In the genomic region with DNA sequence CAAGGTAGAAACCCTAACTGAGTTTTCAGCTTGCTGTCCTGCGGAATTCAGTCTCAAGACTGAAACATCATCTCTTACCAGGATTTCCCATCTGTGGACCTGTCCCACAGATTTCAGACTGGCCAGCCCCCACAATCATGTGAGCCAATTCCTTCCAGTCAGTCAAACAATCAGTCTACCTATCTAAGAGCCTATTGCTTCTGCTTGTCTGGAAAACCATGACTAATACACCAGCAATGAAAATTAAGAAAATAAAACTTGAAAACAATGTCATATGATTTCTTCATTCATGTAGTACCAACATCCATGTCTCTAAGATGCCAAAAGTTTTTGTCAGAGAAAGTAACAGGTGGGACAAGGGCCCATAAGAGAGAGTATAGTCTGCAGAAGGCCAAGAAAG, we compare ENCODE assay signal across 27 cellular contexts. TPM values are rescaled to one million over a fixed set of nuclear protein-coding genes. Genes with fewer than 3 reads are reported as not detected.
DNase-seq lines count a peak whose midpoint lies in the region; ATAC-seq, FAIRE-seq and TF ChIP-seq lines count a peak whose summit lies in the region.
"Had no signal": no experiment of that assay in that cellular context is flagged by ENCODE, and none has a peak within 500 bp of the region (broad histone marks: within the 10 kb centered on the region; RNA-seq: fewer than 3 reads in every experiment).

No MANE protein-coding gene starts in this region.

- DNase-seq in AG10803 (ENCODE audit: low read depth): peak; percentile 7
- peak; percentile 46 for DNase-seq in bronchial epithelial cell (ENCODE audit: low read depth)
- peak in 1 of 2 donors; percentile 54 for DNase-seq in foreskin keratinocyte
- peak; percentile 8 for DNase-seq in non-pigmented ciliary epithelial cell (ENCODE audit: low read depth)
- DNase-seq in coronary artery (ENCODE audit: low spot score): no peak
- no peak for DNase-seq in activated naive CD4-positive, alpha-beta T cell (lab: John Stamatoyannopoulos, UW)
- DNase-seq in NK-92 treated with Interleukin-12 subunit alpha and Interleukin-12 subunit beta, amount 100 ng/mL, for 24 hours (lab: John Stamatoyannopoulos, UW): no peak
- DNase-seq: 8988T; CD8-positive, alpha-beta T cell; DMS 273 treated with DMSO at 0.1 percent for 48 hours; DMS53; DND-41; EL; GM23248; H7; HFFc6 had no signal

- H3K4me3 ChIP-seq in AG10803 (ENCODE audit: low read length) (no peak overlapping the region), bronchial epithelial cell (ENCODE audit: low read depth, low read length) (no peak overlapping the region), coronary artery (no peak overlapping the region)
- H3K4me3 ChIP-seq: BLaER1 treated with 17β-estradiol and CSF1 and Interleukin-3, amounts not matched to agents 10 nM and 100 nM; GM12878; GM23248 had no signal

- H3K4me1 ChIP-seq in foreskin keratinocyte: no peaks in the 10 kb centered on the region
- H3K4me1 ChIP-seq: BLaER1 treated with 17β-estradiol and CSF1 and Interleukin-3, amounts not matched to agents 10 nM and 100 nM had no signal

- H3K27me3 ChIP-seq in bronchial epithelial cell (ENCODE audit: control insufficient read depth, insufficient read depth, low read length) (no peaks in the 10 kb centered on the region), foreskin keratinocyte (no peaks in the 10 kb centered on the region)
- H3K27me3 ChIP-seq: BLaER1 treated with 17β-estradiol and CSF1 and Interleukin-3, amounts not matched to agents 10 nM and 100 nM had no signal

- FAIRE-seq in bronchial epithelial cell (lab: Jason Lieb, UNC): no peak
- FAIRE-seq: GM12878, GM19239 had no signal

- peak; percentile 35 for ATAC-seq in foreskin keratinocyte
- no peak for ATAC-seq in GM18873 (IDR thresholded peaks at IDR 0.05; ENCODE audit: low FRiP score, unreplicated experiment)
- ATAC-seq: CD8-positive, alpha-beta T cell; GM12878; HCT116 had no signal

- H3K27ac ChIP-seq in foreskin keratinocyte (no peak overlapping the region), coronary artery (no peak overlapping the region)
- H3K27ac ChIP-seq: BLaER1 treated with 17β-estradiol and CSF1 and Interleukin-3, amounts not matched to agents 10 nM and 100 nM; GM23248; HL-60 had no signal

- no peaks in the 10 kb centered on the region for H3K36me3 ChIP-seq in bronchial epithelial cell (ENCODE audit: control insufficient read depth, insufficient read depth, low read length)
- H3K36me3 ChIP-seq: BLaER1 treated with 17β-estradiol and CSF1 and Interleukin-3, amounts not matched to agents 10 nM and 100 nM had no signal

- no peak for TF ChIP-seq CTCF in AG10803 (conservative IDR thresholded peaks at IDR 0.05; ENCODE audit: low read length)
- no peak for TF ChIP-seq CTCF in bronchial epithelial cell (IDR thresholded peaks at IDR 0.05; ENCODE audit: insufficient read depth, low read length, severe bottlenecking)
- TF ChIP-seq CTCF in foreskin keratinocyte (conservative IDR thresholded peaks at IDR 0.05): no peak
- no peak for TF ChIP-seq CTCF in coronary artery (IDR thresholded peaks at IDR 0.05)

RNA-seq across cellular contexts. Expression of a gene that starts 9.3 kb away (rescaled TPM):
- 14.0 and 16.4 TPM in 2 replicates for total RNA-seq in bronchial epithelial cell
- 9.5 and 9.6 TPM in 2 replicates for total RNA-seq in foreskin keratinocyte
- polyA plus RNA-seq in foreskin keratinocyte: 1.2 and 1.3 TPM in 2 replicates

RNA-seq across cellular contexts. Expression of a gene that starts 57.6 kb away (rescaled TPM):
- under 0.01 TPM in 2 replicates for total RNA-seq in bronchial epithelial cell
- total RNA-seq in foreskin keratinocyte: not detected in 2 replicates
- polyA plus RNA-seq in foreskin keratinocyte: not detected in 2 replicates
- total RNA-seq: A673, B cell, G401, H7, HT1080 had no signal
- polyA plus RNA-seq: AG04450, GM23248 had no signal

Comparison
In these comparisons a context has a peak if more than half of its experiments do, and no peak if none do; other contexts are left out.
1. DNase-seq: peak in AG10803 (single experiment), bronchial epithelial cell (single experiment) and non-pigmented ciliary epithelial cell (single experiment); none in coronary artery (single experiment), activated naive CD4-positive, alpha-beta T cell (0 of 4) and NK-92 treated with Interleukin-12 subunit alpha and Interleukin-12 subunit beta, amount 100 ng/mL, for 24 hours (single experiment).